20 cellular contexts compared by ENCODE assay signal in genomic region chr6:154347981-154348380, GRCh38. TPM values are rescaled to one million over a fixed set of nuclear protein-coding genes. Genes with fewer than 3 reads are reported as not detected.
DNase-seq lines count a peak whose midpoint lies in the region; ATAC-seq and TF ChIP-seq lines count a peak whose summit lies in the region.
"Had no signal": no experiment of that assay in that cellular context is flagged by ENCODE, and none has a peak within 500 bp of the region (broad histone marks: within the 10 kb centered on the region; RNA-seq: fewer than 3 reads in every experiment).

No MANE protein-coding gene starts in this region.

- H3K4me1 ChIP-seq in lower lobe of right lung (peaks cover 1% of the 10 kb centered on the region), testis (no peaks in the 10 kb centered on the region)

- H3K27me3 ChIP-seq in lower lobe of right lung (ENCODE audit: low read depth) (no peaks in the 10 kb centered on the region), testis (no peaks in the 10 kb centered on the region), MG63 (no peaks in the 10 kb centered on the region)
- H3K27me3 ChIP-seq: Peyer's patch had no signal

- intact Hi-C loops in lower lobe of right lung (cut with DNase I) (no loop called here), testis (cut with DNase I; ENCODE audit: low total_unique reads) (no loop called here)

- no peak for TF ChIP-seq POLR2A in testis (IDR thresholded peaks at IDR 0.05)

- TF ChIP-seq CTCF in epithelial cell of proximal tubule (conservative IDR thresholded peaks at IDR 0.05; ENCODE audit: low read depth, low read length) (no peak), lower lobe of right lung (IDR thresholded peaks at IDR 0.05) (no peak), testis (IDR thresholded peaks at IDR 0.05) (no peak)

- 76 to 85% methylated on average over 6 of the region's 6 CpGs for WGBS in testis, 2 donors

- DNase-seq in EL (peak; percentile 12), epithelial cell of proximal tubule (ENCODE audit: low read depth) (peak; percentile 69), lower lobe of right lung (no peak), testis (no peak), MG63 (no peak), NCI-H748 treated with DMSO at 0.1 percent for 48 hours (lab: John Stamatoyannopoulos, UW) (no peak)
- DNase-seq: DMS53, NCI-H1105, NCI-H146, NCI-H2029 treated with DMSO at 0.1 percent for 48 hours, NCI-H2171, NCI-H345, NCI-H524, Peyer's patch had no signal

- H3K27ac ChIP-seq in lower lobe of right lung (no peak overlapping the region), testis (peak overlapping the region; percentile 19 to 59)
- H3K27ac ChIP-seq: Peyer's patch had no signal

- H3K36me3 ChIP-seq in lower lobe of right lung: no peaks in the 10 kb centered on the region
- no peaks in the 10 kb centered on the region for H3K36me3 ChIP-seq in testis (ENCODE audit: low read depth, missing control alignments)
- H3K36me3 ChIP-seq in MG63: no peaks in the 10 kb centered on the region
- H3K36me3 ChIP-seq: Peyer's patch had no signal

- no peaks in the 10 kb centered on the region for H3K9me3 ChIP-seq in lower lobe of right lung
- H3K9me3 ChIP-seq in testis: no peaks in the 10 kb centered on the region
- no peaks in the 10 kb centered on the region for H3K9me3 ChIP-seq in MG63
- H3K9me3 ChIP-seq: Peyer's patch had no signal

- peak; percentile 64 to 79 for ATAC-seq in lower lobe of right lung
- no peak for ATAC-seq in HG03135 (IDR thresholded peaks at IDR 0.05; ENCODE audit: unreplicated experiment)
- ATAC-seq in HG03139 (IDR thresholded peaks at IDR 0.05; ENCODE audit: unreplicated experiment): no peak
- ATAC-seq: GM12878, K562, SK-N-SH treated with all-trans-retinoic acid at 6 μM for 48 hours had no signal

- peak overlapping the region; percentile 39 for H3K4me3 ChIP-seq in epithelial cell of proximal tubule (ENCODE audit: low read depth, low read length)
- no peak overlapping the region for H3K4me3 ChIP-seq in lower lobe of right lung
- no peak overlapping the region for H3K4me3 ChIP-seq in testis
- H3K4me3 ChIP-seq in MG63: no peak overlapping the region
- H3K4me3 ChIP-seq: GM12878, K562, Peyer's patch had no signal

RNA-seq across cellular contexts. Expression of gene IPCEF1, which starts 8.6 kb away (rescaled TPM):
- 0.36 and 0.63 TPM in 2 replicates for total RNA-seq in epithelial cell of proximal tubule
- 7.9 TPM for total RNA-seq in lower lobe of right lung
- total RNA-seq in testis: 1 to 10 TPM; 3.6 to 4.8 TPM
- polyA plus RNA-seq in testis (ENCODE audit: insufficient read depth, low read depth, low replicate concordance): 4.2 TPM
- total RNA-seq in MG63 (2014; rRNA removed; shearing (Covaris generic); ENCODE audit: low replicate concordance): not detected in 2 replicates
- total RNA-seq: OCI-LY7 had no signal
- polyA plus RNA-seq: K562 had no signal

Comparison
In these comparisons a context has a peak if more than half of its experiments do, and no peak if none do; other contexts are left out.
1. DNase-seq: peak in EL (single experiment) and epithelial cell of proximal tubule (single experiment); none in lower lobe of right lung (single experiment), testis (single experiment), MG63 (single experiment) and NCI-H748 treated with DMSO at 0.1 percent for 48 hours (single experiment).
2. ATAC-seq: peak in lower lobe of right lung (2 of 2); none in HG03135 (single experiment) and HG03139 (single experiment).